Comparison of ENCODE assay signal across 22 cellular contexts in the genomic region with DNA sequence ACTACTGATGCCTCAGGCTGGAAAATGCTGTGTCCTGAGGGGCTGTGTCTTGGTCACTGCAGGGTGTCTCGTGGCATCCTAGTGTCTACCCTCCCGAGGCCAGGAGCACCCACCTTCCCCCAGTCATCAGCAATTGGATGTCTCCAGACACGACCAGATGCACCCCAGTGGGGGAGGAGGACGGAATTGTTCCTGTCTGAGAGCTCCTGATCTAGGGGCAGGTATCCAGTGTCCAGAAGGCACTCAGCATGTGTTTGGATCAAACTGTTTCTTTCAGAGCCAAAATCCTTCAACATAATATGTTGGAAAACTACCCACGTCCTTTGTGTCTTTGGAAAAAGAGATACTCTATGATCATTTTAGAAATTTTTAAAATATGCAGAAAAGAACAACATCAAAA. TPM values are rescaled to one million over a fixed set of nuclear protein-coding genes. Genes with fewer than 3 reads are reported as not detected.
DNase-seq lines count a peak whose midpoint lies in the region; ATAC-seq and TF ChIP-seq lines count a peak whose summit lies in the region.
"Had no signal": no experiment of that assay in that cellular context is flagged by ENCODE, and none has a peak within 500 bp of the region (broad histone marks: within the 10 kb centered on the region; RNA-seq: fewer than 3 reads in every experiment).

No MANE protein-coding gene starts in this region.

- H4K20me1 ChIP-seq in OCI-LY1 (ENCODE audit: insufficient read depth, low read length): no peaks in the 10 kb centered on the region

- DNase-seq in Right ventricle myocardium superior (peak; percentile 7), Right ventricle myocardium inferior (ENCODE audit: missing footprints) (no peak), cerebellar nuclear complex (lab: John Stamatoyannopoulos, UW) (peak; percentile 75 to 91), RWPE1 (ENCODE audit: low spot score) (no peak), activated gamma-delta T cell treated with Interleukin-2 at 50 U/mL for 16 hours (no peak)
- DNase-seq: colonic mucosa, kidney glomerular epithelial cell, mammary epithelial cell, MG63, NCI-H345, NCI-H748 treated with DMSO at 0.1 percent for 48 hours, sigmoid colon had no signal

- intact Hi-C loops in Right ventricle myocardium superior (cut with DNase I) (no loop called here), Right ventricle myocardium inferior (cut with DNase I) (loop anchor here (5.0 kb wide), 1 partner anchor 49 kb away; the partner anchor contains the start of genes ALKBH4 and LRWD1)

- TF ChIP-seq CTCF in OCI-LY1 (IDR thresholded peaks at IDR 0.05; ENCODE audit: low read length) (no peak), parathyroid adenoma (IDR thresholded peaks at IDR 0.05) (no peak), RWPE1 (conservative IDR thresholded peaks at IDR 0.05; ENCODE audit: low read depth) (no peak)

- CTCF ChIA-PET in RWPE1 (lab: Yijun Ruan, JAX): interaction anchor here (0.8 to 1.1 kb wide), 4 partner anchors 17 to 58 kb away, joined by 3 read pairs; no protein-coding TSS in a partner anchor

- ATAC-seq in Right ventricle myocardium superior (ENCODE audit: poor library complexity): no peak
- ATAC-seq in Right ventricle myocardium inferior: no peak
- ATAC-seq: stimulated activated memory B cell treated with anti-CD40 and anti-IgM and Interleukin-4, amounts not matched to agents 10 μg/mL and 1 μg/mL and 100 μg/mL, for 72 hours had no signal

- H3K79me2 ChIP-seq in OCI-LY1 (ENCODE audit: insufficient read depth, low read length) (no peaks in the 10 kb centered on the region; the same call in 1 of the 2 replicates), parathyroid adenoma (peaks cover 5% of the 10 kb centered on the region)

- H3K27me3 ChIP-seq in OCI-LY1 (ENCODE audit: insufficient read depth, low read length) (no peaks in the 10 kb centered on the region), parathyroid adenoma (ENCODE audit: control insufficient read depth, insufficient read depth, low read length) (no peaks in the 10 kb centered on the region)
- H3K27me3 ChIP-seq: colonic mucosa, MG63, sigmoid colon, upper lobe of left lung had no signal

- peaks cover 10% of the 10 kb centered on the region for H3K9me3 ChIP-seq in OCI-LY1 (ENCODE audit: low read length)
- H3K9me3 ChIP-seq in parathyroid adenoma (ENCODE audit: control insufficient read depth, low read length): no peaks in the 10 kb centered on the region
- H3K9me3 ChIP-seq: colonic mucosa, MG63, prostate gland, sigmoid colon, upper lobe of left lung had no signal

- H3K9ac ChIP-seq in OCI-LY1 (ENCODE audit: low read length) (no peak overlapping the region; the same call in 1 of the 2 replicates), parathyroid adenoma (no peak overlapping the region)

- no peak overlapping the region for H3K4me3 ChIP-seq in OCI-LY1 (ENCODE audit: low read depth, low read length, poor library complexity, severe bottlenecking)
- H3K4me3 ChIP-seq in parathyroid adenoma (ENCODE audit: low read depth, low read length): no peak overlapping the region
- H3K4me3 ChIP-seq: colonic mucosa, MG63, prostate gland, sigmoid colon, SK-N-MC, upper lobe of left lung had no signal

- H3K4me1 ChIP-seq in OCI-LY1 (ENCODE audit: insufficient read depth, low read length, severe bottlenecking) (peaks cover 39% of the 10 kb centered on the region), parathyroid adenoma (peaks cover 41% of the 10 kb centered on the region)

- H3K9me2 ChIP-seq in OCI-LY1 (ENCODE audit: low read depth, low read length): no peaks in the 10 kb centered on the region

- H2AFZ ChIP-seq in OCI-LY1 (ENCODE audit: low read length) (no peak overlapping the region), parathyroid adenoma (no peak overlapping the region)

- H3K4me2 ChIP-seq in OCI-LY1 (ENCODE audit: low read length) (no peak overlapping the region), parathyroid adenoma (ENCODE audit: low read length) (no peak overlapping the region)

- H3F3A ChIP-seq in OCI-LY1 (ENCODE audit: insufficient read depth, low read length): no peaks in the 10 kb centered on the region

- POLR2A ChIA-PET in RWPE1 (lab: Yijun Ruan, JAX; ENCODE audit: low non-redundant PET): no interaction called here

- H3K36me3 ChIP-seq in OCI-LY1 (ENCODE audit: insufficient read depth, low read length) (peaks cover 93% of the 10 kb centered on the region), parathyroid adenoma (ENCODE audit: control insufficient read depth, insufficient read depth, low read length) (no peaks in the 10 kb centered on the region)

- H3K27ac ChIP-seq in OCI-LY1 (ENCODE audit: low read depth, low read length, poor library complexity, severe bottlenecking) (peak overlapping the region; percentile 33), parathyroid adenoma (peak overlapping the region; percentile 87), RWPE1 (no peak overlapping the region)
- H3K27ac ChIP-seq: C4-2B, colonic mucosa, prostate gland, sigmoid colon, SK-N-MC, upper lobe of left lung had no signal

RNA-seq across cellular contexts. Expression of gene PRKRIP1, which starts 16.9 kb away (rescaled TPM):
- 9.8 TPM for total RNA-seq in Right ventricle myocardium superior
- total RNA-seq in Right ventricle myocardium inferior: 10.6 TPM

RNA-seq across cellular contexts. Expression of gene ORAI2, which starts 20.3 kb away (rescaled TPM):
- total RNA-seq in Right ventricle myocardium superior: 4.3 TPM
- 3.0 TPM for total RNA-seq in Right ventricle myocardium inferior

RNA-seq across cellular contexts. Expression of gene ALKBH4, which starts 51.6 kb away (rescaled TPM):
- total RNA-seq in Right ventricle myocardium superior: 5.3 TPM
- 5.8 TPM for total RNA-seq in Right ventricle myocardium inferior

RNA-seq across cellular contexts. Expression of gene LRWD1, which starts 51.7 kb away (rescaled TPM):
- total RNA-seq in Right ventricle myocardium superior (9.7 TPM), Right ventricle myocardium inferior (10.0 TPM)

RNA-seq across cellular contexts. Expression of gene SPDYE6, which starts 56.8 kb away (rescaled TPM):
- total RNA-seq in Right ventricle myocardium superior (not detected), Right ventricle myocardium inferior (not detected)
- total RNA-seq: colonic mucosa; epithelial cell of proximal tubule; mammary epithelial cell; mucosa of gallbladder; sigmoid colon; T-helper 2 cell treated with Interferon-gamma antibody and Interleukin-4, amounts not matched to agents 100 ng/mL and 5 ng/mL, for 36 hours; upper lobe of left lung had no signal

Comparison
In these comparisons a context has a peak if more than half of its experiments do, and no peak if none do; other contexts are left out.
1. DNase-seq: peak in Right ventricle myocardium superior (single experiment) and cerebellar nuclear complex (2 of 2); none in Right ventricle myocardium inferior (single experiment), RWPE1 (single experiment) and activated gamma-delta T cell treated with Interleukin-2 at 50 U/mL for 16 hours (single experiment).